20 cellular contexts compared by ENCODE assay signal in the genomic region with DNA sequence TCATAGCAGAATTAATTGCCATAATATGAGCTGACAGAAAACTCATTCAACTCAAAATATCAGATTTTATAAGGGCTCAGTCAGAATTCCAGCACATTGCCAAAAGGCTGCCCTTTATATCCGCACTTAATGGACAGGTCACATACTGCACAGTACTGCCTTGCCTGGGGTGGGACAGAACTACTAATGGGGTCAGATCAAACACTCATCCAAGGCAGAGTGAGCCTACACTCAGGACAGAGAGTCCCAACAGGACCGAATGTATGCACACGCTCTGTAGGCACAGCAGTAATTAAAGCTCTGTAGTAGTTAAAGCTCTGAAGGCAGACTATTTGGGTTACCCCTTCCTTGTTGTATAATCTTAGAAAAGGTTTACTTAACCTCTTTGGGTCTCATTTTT.
"Had no signal": no experiment of that assay in that cellular context is flagged by ENCODE, and none has a peak within 500 bp of the region (broad histone marks: within the 10 kb centered on the region; RNA-seq: fewer than 3 reads in every experiment).

No MANE protein-coding gene starts in this region.

- H3K9me3 ChIP-seq: MG63, SJSA1 had no signal

- ATAC-seq: SK-N-SH treated with all-trans-retinoic acid at 6 μM for 48 hours had no signal

- DNase-seq: Karpas-422, KG1, MG63, NCI-H1092 treated with DMSO at 0.1 percent for 48 hours, NCI-H1436, NCI-H187, NCI-H2029, NCI-H2081 treated with DMSO at 0.1 percent for 48 hours, NCI-H2171, NCI-H226, NCI-H446, NCI-H510A, NCI-H524 treated with DMSO at 0.1 percent for 48 hours, NCI-H69, NCI-H774, Right ventricle myocardium superior, RPMI8226, SIG-M5 had no signal

- H3K4me1 ChIP-seq: SJSA1 had no signal

- H3K4me3 ChIP-seq: MG63, SJSA1 had no signal

- H3K36me3 ChIP-seq: MG63, SJSA1 had no signal

- H3K27ac ChIP-seq: SJSA1 had no signal

- H3K27me3 ChIP-seq: MG63, SJSA1 had no signal
